In the genomic region with DNA sequence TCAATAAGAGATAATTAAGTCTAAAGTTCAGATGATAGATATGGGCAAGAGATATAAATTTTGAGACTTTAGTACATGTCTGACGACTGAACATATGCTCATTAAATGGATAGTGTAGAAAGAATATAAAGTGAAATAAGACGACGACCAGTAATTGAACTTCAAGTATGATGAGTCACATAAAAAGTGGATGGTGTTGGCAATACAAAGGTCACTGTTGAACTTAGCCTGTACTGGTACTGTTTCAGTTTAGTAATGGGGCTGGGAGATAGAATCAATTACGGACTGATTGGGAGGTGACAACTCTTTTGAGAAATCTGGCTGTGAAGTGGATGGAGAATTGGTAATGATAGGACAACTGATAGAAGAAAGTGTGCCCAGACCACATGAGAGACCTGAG, we compare ENCODE assay signal across 19 cellular contexts.
"Had no signal": no experiment of that assay in that cellular context is flagged by ENCODE, and none has a peak within 500 bp of the region (broad histone marks: within the 10 kb centered on the region; RNA-seq: fewer than 3 reads in every experiment).

No MANE protein-coding gene starts in this region.

- H3K27me3 ChIP-seq: body of pancreas, upper lobe of left lung had no signal

- H3K9me3 ChIP-seq: body of pancreas, thoracic aorta, upper lobe of left lung had no signal

- DNase-seq: activated CD4-positive, alpha-beta T cell treated with anti-CD3 and anti-CD28 coated beads, Interleukin-2, amount 10 ng/mL, durations not matched to agents 7 days and 5 days; activated CD8-positive, alpha-beta memory T cell treated with anti-CD3 and anti-CD28 coated beads, Interleukin-2, amount 50 U/mL, for 4 hours; activated effector memory CD4-positive, alpha-beta T cell treated with anti-CD3 and anti-CD28 coated beads, Interleukin-2, amount 50 U/mL, for 16 hours; activated naive CD4-positive, alpha-beta T cell treated with anti-CD3 and anti-CD28 coated beads, Interleukin-2, amount 50 U/mL, for 16 hours; activated T-cell treated with anti-CD3 and anti-CD28 coated beads, Interleukin-2, amount 50 U/mL, for 4 hours; body of pancreas; endodermal cell; foreskin melanocyte; kidney; left ventricle myocardium superior; retina; stimulated activated CD4-positive, alpha-beta T cell treated with anti-CD3 and anti-CD28 coated beads, Interleukin-15, amount 100 ng/mL, for 24 hours; stimulated activated CD4-positive, alpha-beta T cell treated with anti-CD3 and anti-CD28 coated beads, Interleukin-2, amount 100 ng/mL, for 48 hours; T-cell; T-helper 9 cell; upper lobe of left lung had no signal

- H3K4me3 ChIP-seq: body of pancreas, thoracic aorta, upper lobe of left lung had no signal

- ATAC-seq: activated T-cell treated with anti-CD3 and anti-CD28 coated beads, Interleukin-2, amount 50 U/mL, for 4 hours; body of pancreas; left ventricle myocardium superior; natural killer cell treated with Interleukin-12 subunit alpha and Interleukin-12 subunit beta and Interleukin-15 and Interleukin-18, amount 100 ng/mL, for 72 hours; T-cell had no signal

- H3K4me1 ChIP-seq: body of pancreas, upper lobe of left lung had no signal

- H3K27ac ChIP-seq: body of pancreas, epithelial cell of prostate, thoracic aorta, upper lobe of left lung had no signal
